ENCODE assay signal across 9 cellular contexts in genomic region chr13:33351324-33351723, GRCh38.
A peak's percentile ranks its signal among the peaks of the same experiment; 100 is the strongest.
DNase-seq lines count a peak whose midpoint lies in the region; ATAC-seq and TF ChIP-seq lines count a peak whose summit lies in the region.
"Had no signal": no experiment of that assay in that cellular context is flagged by ENCODE, and none has a peak within 500 bp of the region (broad histone marks: within the 10 kb centered on the region; RNA-seq: fewer than 3 reads in every experiment).

No MANE protein-coding gene starts in this region.

- intact Hi-C loops in sigmoid colon (cut with DNase I) = loop anchor here (2.0 to 5.0 kb wide), 3 partner anchors 64 to 191 kb away; partner anchors contain the start of gene STARD13

- H3K4me3 ChIP-seq in SJSA1 (no peak overlapping the region), sigmoid colon (peak overlapping the region in 1 of 4 donors; percentile 73)

- no peak overlapping the region for H3K27ac Mint-ChIP-seq in effector memory CD8-positive, alpha-beta T cell

- TF ChIP-seq POLR2A in sigmoid colon (IDR thresholded peaks at IDR 0.05) = peak in 1 of 2 donors; percentile 8

- WGBS in sigmoid colon, 2 donors = 5 to 43% methylated on average over 2 of the region's 2 CpGs

- no peak for TF ChIP-seq EP300 in sigmoid colon (IDR thresholded peaks at IDR 0.05)

- no peak for TF ChIP-seq CTCF in sigmoid colon (IDR thresholded peaks at IDR 0.05)

- H3K4me3 Mint-ChIP-seq in effector memory CD8-positive, alpha-beta T cell = no peak overlapping the region

- DNase-seq in SJSA1 (ENCODE audit: low read depth in 1 of 2, low spot score in 2 of 2) (peak in 1 of 2 experiments; percentile 31), fibroblast of peridontal ligament (ENCODE audit: extremely low read depth) (peak; percentile 82), sigmoid colon (no peak), HPDE6-E6E7 (ENCODE audit: extremely low spot score) (no peak), occipital lobe (lab: John Stamatoyannopoulos, UW) (no peak)
- no peak for DNase-seq in effector memory CD8-positive, alpha-beta T cell
- no peak for DNase-seq in stimulated activated naive CD4-positive, alpha-beta T cell treated with Interleukin-2 at 50 U/mL for 16 hours (lab: John Stamatoyannopoulos, UW)

- no peaks in the 10 kb centered on the region for H3K9me3 Mint-ChIP-seq in effector memory CD8-positive, alpha-beta T cell

- H3K27me3 ChIP-seq in SJSA1 (replicated peaks) (no peaks in the 10 kb centered on the region), sigmoid colon (no peaks in the 10 kb centered on the region)

- H3K27ac ChIP-seq in SJSA1 (peak overlapping the region; percentile 74; the same call in 1 of the 2 replicates), sigmoid colon (peak overlapping the region; percentile 88 to 96 (median 93))
- H3K27ac ChIP-seq: neutrophil had no signal

- peaks cover 4% of the 10 kb centered on the region for H3K36me3 ChIP-seq in SJSA1
- no peaks in the 10 kb centered on the region for H3K36me3 ChIP-seq in sigmoid colon
- H3K36me3 ChIP-seq: neutrophil had no signal

- peaks cover 49% of the 10 kb centered on the region for H3K4me1 ChIP-seq in SJSA1 (replicated peaks)
- peaks cover 0 to 44% (median 25%) of the 10 kb centered on the region in 4 donors for H3K4me1 ChIP-seq in sigmoid colon

- H3K36me3 Mint-ChIP-seq in effector memory CD8-positive, alpha-beta T cell (ENCODE audit: insufficient read depth) = no peaks in the 10 kb centered on the region

- H3K4me1 Mint-ChIP-seq in effector memory CD8-positive, alpha-beta T cell (ENCODE audit: low read depth in 2 of 2) = peaks cover 0 to 4% of the 10 kb centered on the region in 2 donors

- H3K27me3 Mint-ChIP-seq in effector memory CD8-positive, alpha-beta T cell = peaks cover 52 to 77% of the 10 kb centered on the region in 2 donors

- no peaks in the 10 kb centered on the region for H3K9me3 ChIP-seq in SJSA1 (replicated peaks)
- no peaks in the 10 kb centered on the region for H3K9me3 ChIP-seq in sigmoid colon
- H3K9me3 ChIP-seq: neutrophil had no signal

- peak; percentile 30 for ATAC-seq in GM19463 (IDR thresholded peaks at IDR 0.05; ENCODE audit: unreplicated experiment)
- no peak for ATAC-seq in effector memory CD8-positive, alpha-beta T cell (replicated peaks)
